Comparison of ENCODE assay signal across 16 cellular contexts in genomic region chr13:69720278-69720983, GRCh38.
"Had no signal": no experiment of that assay in that cellular context is flagged by ENCODE, and none has a peak within 500 bp of the region (broad histone marks: within the 10 kb centered on the region; RNA-seq: fewer than 3 reads in every experiment).

No MANE protein-coding gene starts in this region.

- H3K9me3 ChIP-seq: left ventricle myocardium inferior, sigmoid colon, vagina had no signal

- H3K4me3 ChIP-seq: left ventricle myocardium inferior, sigmoid colon, vagina had no signal

- H3K4me1 ChIP-seq: left ventricle myocardium inferior, sigmoid colon, vagina had no signal

- H3K27ac ChIP-seq: left ventricle myocardium inferior, sigmoid colon, vagina had no signal

- DNase-seq: activated naive CD4-positive, alpha-beta T cell treated with Interleukin-2 at 50 U/mL for 16 hours; activated naive CD8-positive, alpha-beta T cell treated with anti-CD3 and anti-CD28 coated beads, Interleukin-2, amount 10 ng/mL, durations not matched to agents 7 days and 5 days; activated T-cell treated with anti-CD3 and anti-CD28 coated beads, Interleukin-2, amount 50 U/mL, for 1 hour; amygdala; foreskin fibroblast; kidney; left ventricle myocardium inferior; midbrain; sigmoid colon; stimulated activated CD4-positive, alpha-beta T cell treated with anti-CD3 and anti-CD28 coated beads, Interleukin-2, amount 100 ng/mL, for 48 hours; stimulated activated CD8-positive, alpha-beta memory T cell treated with anti-CD3 and anti-CD28 coated beads, Interleukin-4, amount 100 ng/mL, for 48 hours; stimulated activated naive B cell treated with anti-CD40 and anti-IgM and Interleukin-4, amounts not matched to agents 10 μg/mL and 1 μg/mL and 100 μg/mL, for 72 hours; T-helper 9 cell; trophoblast cell had no signal

- H3K36me3 ChIP-seq: left ventricle myocardium inferior, sigmoid colon, vagina had no signal

- ATAC-seq: stimulated activated naive B cell treated with anti-CD40 and anti-IgM and Interleukin-4, amounts not matched to agents 10 μg/mL and 1 μg/mL and 100 μg/mL, for 72 hours; WTC11 had no signal

- H3K27me3 ChIP-seq: sigmoid colon, vagina had no signal
